Comparison of ENCODE assay signal across 2 cellular contexts in the genomic region with DNA sequence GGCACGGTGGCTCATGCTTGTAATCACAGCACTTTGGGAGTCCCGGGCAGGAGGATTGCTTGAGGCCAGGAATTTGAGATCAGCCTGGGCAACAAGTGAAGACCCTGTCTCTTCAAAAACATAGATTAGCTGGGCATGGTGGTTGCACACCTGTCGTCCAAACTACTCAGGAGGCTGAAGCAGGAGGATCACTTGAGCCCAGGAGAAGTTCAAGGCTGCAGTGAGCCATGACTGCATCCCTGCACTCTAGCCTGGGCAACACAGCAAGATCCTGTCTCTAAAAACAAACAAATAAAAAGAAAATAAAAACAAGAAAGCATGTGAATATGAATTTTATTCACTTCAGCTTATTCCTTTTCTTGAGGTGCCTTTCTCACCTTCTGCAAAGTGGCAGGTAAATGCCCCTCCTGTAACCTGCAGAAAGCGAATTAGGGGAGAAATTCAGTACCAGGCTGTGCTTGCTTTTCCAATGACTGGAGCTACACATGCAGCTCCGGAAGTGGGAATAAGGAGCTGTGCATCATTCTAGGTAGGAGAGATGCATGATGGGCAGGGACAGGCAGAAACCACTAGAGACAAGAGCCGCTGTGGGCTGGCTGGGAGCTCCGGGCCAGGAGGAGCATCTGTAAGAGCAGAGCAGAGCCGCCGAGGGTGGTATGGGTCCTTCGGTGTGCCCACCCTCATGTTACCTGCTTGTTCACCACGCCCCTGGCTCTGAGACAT.
TF ChIP-seq lines count a peak whose summit lies in the region.

No MANE protein-coding gene starts in this region.

TF ChIP-seq in HepG2, 621 proteins besides CTCF, POLR2A, EP300 and RAD21:
- TF ChIP-seq ZNF121 (CRISPR knock-in tag; IDR thresholded peaks at IDR 0.05) (peak; percentile 95), ZMYM3 (CRISPR knock-in tag; IDR thresholded peaks at IDR 0.05) (peak; percentile 56; the same call in 1 of the 2 replicates)
- TF ChIP-seq, protein P1, sequence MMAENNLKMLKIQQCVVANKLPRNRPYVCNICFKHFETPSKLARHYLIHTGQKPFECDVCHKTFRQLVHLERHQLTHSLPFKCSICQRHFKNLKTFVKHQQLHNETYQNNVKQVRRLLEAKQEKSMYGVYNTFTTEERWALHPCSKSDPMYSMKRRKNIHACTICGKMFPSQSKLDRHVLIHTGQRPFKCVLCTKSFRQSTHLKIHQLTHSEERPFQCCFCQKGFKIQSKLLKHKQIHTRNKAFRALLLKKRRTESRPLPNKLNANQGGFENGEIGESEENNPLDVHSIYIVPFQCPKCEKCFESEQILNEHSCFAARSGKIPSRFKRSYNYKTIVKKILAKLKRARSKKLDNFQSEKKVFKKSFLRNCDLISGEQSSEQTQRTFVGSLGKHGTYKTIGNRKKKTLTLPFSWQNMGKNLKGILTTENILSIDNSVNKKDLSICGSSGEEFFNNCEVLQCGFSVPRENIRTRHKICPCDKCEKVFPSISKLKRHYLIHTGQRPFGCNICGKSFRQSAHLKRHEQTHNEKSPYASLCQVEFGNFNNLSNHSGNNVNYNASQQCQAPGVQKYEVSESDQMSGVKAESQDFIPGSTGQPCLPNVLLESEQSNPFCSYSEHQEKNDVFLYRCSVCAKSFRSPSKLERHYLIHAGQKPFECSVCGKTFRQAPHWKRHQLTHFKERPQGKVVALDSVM (CRISPR knock-in tag; IDR thresholded peaks at IDR 0.05): peak; percentile 84
- TF ChIP-seq, protein P2, sequence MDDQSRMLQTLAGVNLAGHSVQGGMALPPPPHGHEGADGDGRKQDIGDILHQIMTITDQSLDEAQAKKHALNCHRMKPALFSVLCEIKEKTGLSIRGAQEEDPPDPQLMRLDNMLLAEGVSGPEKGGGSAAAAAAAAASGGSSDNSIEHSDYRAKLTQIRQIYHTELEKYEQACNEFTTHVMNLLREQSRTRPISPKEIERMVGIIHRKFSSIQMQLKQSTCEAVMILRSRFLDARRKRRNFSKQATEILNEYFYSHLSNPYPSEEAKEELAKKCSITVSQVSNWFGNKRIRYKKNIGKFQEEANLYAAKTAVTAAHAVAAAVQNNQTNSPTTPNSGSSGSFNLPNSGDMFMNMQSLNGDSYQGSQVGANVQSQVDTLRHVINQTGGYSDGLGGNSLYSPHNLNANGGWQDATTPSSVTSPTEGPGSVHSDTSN (CRISPR knock-in tag; IDR thresholded peaks at IDR 0.05; ENCODE audit: borderline replicate concordance): no peak
TF ChIP-seq in HepG2: peak in this region for 3.

TF ChIP-seq in H1, 55 proteins besides CTCF, POLR2A, EP300 and RAD21:
- TF ChIP-seq TEAD4 (IDR thresholded peaks at IDR 0.05; ENCODE audit: low read depth, low read length) (no peak), TCF12 (IDR thresholded peaks at IDR 0.05; ENCODE audit: low read depth, low read length) (no peak), RBBP5 (IDR thresholded peaks at IDR 0.05; ENCODE audit: borderline replicate concordance, low read depth, low read length) (no peak), SAP30 (IDR thresholded peaks at IDR 0.05; ENCODE audit: insufficient read depth, insufficient replicate concordance, low read length) (no peak), CHD1 (IDR thresholded peaks at IDR 0.05; ENCODE audit: low read depth, low read length) (no peak), BCL11A (IDR thresholded peaks at IDR 0.05; ENCODE audit: low read depth in 2 of 2, low read length in 2 of 2) (no peak), SIN3A (conservative IDR thresholded peaks at IDR 0.05 in 1 of 2, IDR thresholded peaks at IDR 0.05 in 1 of 2; ENCODE audit: low read depth in 1 of 2, low read length in 2 of 2) (no peak), EGR1 (IDR thresholded peaks at IDR 0.05; ENCODE audit: borderline replicate concordance, low read depth, low read length) (no peak), CTBP2 (IDR thresholded peaks at IDR 0.05; ENCODE audit: borderline replicate concordance, insufficient read depth, insufficient read length, low read length) (no peak), NANOG (IDR thresholded peaks at IDR 0.05; ENCODE audit: insufficient read depth, low read depth, low read length, poor library complexity, severe bottlenecking) (no peak), GTF2F1 (IDR thresholded peaks at IDR 0.05; ENCODE audit: borderline replicate concordance, low read depth, low read length) (no peak), KDM5A (IDR thresholded peaks at IDR 0.05; ENCODE audit: low read length) (no peak), CBX8 (IDR thresholded peaks at IDR 0.05; ENCODE audit: borderline replicate concordance, low read depth, low read length) (no peak), CEBPB (IDR thresholded peaks at IDR 0.05; ENCODE audit: low read depth, low read length) (no peak), YY1 (IDR thresholded peaks at IDR 0.05; ENCODE audit: low read depth, low read length) (no peak), MAFK (IDR thresholded peaks at IDR 0.05; ENCODE audit: low read depth, low read length) (no peak)
- TF ChIP-seq, protein P3, sequence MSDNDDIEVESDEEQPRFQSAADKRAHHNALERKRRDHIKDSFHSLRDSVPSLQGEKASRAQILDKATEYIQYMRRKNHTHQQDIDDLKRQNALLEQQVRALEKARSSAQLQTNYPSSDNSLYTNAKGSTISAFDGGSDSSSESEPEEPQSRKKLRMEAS (IDR thresholded peaks at IDR 0.05): no peak
- TF ChIP-seq, protein P4, sequence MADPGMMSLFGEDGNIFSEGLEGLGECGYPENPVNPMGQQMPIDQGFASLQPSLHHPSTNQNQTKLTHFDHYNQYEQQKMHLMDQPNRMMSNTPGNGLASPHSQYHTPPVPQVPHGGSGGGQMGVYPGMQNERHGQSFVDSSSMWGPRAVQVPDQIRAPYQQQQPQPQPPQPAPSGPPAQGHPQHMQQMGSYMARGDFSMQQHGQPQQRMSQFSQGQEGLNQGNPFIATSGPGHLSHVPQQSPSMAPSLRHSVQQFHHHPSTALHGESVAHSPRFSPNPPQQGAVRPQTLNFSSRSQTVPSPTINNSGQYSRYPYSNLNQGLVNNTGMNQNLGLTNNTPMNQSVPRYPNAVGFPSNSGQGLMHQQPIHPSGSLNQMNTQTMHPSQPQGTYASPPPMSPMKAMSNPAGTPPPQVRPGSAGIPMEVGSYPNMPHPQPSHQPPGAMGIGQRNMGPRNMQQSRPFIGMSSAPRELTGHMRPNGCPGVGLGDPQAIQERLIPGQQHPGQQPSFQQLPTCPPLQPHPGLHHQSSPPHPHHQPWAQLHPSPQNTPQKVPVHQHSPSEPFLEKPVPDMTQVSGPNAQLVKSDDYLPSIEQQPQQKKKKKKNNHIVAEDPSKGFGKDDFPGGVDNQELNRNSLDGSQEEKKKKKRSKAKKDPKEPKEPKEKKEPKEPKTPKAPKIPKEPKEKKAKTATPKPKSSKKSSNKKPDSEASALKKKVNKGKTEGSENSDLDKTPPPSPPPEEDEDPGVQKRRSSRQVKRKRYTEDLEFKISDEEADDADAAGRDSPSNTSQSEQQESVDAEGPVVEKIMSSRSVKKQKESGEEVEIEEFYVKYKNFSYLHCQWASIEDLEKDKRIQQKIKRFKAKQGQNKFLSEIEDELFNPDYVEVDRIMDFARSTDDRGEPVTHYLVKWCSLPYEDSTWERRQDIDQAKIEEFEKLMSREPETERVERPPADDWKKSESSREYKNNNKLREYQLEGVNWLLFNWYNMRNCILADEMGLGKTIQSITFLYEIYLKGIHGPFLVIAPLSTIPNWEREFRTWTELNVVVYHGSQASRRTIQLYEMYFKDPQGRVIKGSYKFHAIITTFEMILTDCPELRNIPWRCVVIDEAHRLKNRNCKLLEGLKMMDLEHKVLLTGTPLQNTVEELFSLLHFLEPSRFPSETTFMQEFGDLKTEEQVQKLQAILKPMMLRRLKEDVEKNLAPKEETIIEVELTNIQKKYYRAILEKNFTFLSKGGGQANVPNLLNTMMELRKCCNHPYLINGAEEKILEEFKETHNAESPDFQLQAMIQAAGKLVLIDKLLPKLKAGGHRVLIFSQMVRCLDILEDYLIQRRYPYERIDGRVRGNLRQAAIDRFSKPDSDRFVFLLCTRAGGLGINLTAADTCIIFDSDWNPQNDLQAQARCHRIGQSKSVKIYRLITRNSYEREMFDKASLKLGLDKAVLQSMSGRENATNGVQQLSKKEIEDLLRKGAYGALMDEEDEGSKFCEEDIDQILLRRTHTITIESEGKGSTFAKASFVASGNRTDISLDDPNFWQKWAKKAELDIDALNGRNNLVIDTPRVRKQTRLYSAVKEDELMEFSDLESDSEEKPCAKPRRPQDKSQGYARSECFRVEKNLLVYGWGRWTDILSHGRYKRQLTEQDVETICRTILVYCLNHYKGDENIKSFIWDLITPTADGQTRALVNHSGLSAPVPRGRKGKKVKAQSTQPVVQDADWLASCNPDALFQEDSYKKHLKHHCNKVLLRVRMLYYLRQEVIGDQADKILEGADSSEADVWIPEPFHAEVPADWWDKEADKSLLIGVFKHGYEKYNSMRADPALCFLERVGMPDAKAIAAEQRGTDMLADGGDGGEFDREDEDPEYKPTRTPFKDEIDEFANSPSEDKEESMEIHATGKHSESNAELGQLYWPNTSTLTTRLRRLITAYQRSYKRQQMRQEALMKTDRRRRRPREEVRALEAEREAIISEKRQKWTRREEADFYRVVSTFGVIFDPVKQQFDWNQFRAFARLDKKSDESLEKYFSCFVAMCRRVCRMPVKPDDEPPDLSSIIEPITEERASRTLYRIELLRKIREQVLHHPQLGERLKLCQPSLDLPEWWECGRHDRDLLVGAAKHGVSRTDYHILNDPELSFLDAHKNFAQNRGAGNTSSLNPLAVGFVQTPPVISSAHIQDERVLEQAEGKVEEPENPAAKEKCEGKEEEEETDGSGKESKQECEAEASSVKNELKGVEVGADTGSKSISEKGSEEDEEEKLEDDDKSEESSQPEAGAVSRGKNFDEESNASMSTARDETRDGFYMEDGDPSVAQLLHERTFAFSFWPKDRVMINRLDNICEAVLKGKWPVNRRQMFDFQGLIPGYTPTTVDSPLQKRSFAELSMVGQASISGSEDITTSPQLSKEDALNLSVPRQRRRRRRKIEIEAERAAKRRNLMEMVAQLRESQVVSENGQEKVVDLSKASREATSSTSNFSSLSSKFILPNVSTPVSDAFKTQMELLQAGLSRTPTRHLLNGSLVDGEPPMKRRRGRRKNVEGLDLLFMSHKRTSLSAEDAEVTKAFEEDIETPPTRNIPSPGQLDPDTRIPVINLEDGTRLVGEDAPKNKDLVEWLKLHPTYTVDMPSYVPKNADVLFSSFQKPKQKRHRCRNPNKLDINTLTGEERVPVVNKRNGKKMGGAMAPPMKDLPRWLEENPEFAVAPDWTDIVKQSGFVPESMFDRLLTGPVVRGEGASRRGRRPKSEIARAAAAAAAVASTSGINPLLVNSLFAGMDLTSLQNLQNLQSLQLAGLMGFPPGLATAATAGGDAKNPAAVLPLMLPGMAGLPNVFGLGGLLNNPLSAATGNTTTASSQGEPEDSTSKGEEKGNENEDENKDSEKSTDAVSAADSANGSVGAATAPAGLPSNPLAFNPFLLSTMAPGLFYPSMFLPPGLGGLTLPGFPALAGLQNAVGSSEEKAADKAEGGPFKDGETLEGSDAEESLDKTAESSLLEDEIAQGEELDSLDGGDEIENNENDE (IDR thresholded peaks at IDR 0.05; ENCODE audit: insufficient replicate concordance, low read length): no peak
